In the genomic region with DNA sequence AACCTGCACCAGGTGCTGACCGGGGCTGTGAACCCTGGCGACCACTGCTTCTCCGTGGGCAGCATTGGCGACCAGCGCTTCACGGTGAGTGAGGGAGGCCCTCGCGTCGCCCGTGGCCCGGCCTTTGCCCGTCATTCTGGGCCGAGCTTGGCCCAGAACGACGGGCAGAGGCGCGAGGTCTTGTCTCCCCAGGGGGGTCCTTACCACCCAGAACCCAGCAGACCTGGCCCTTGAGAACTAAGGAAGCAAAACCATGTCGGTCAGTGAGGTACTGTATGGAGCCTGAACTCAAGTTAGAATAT, we compare ENCODE assay signal across 1 cellular context.
TF ChIP-seq lines count a peak whose summit lies in the region.

No MANE protein-coding gene starts in this region.

TF ChIP-seq in HepG2, 621 proteins besides CTCF, POLR2A, EP300 and RAD21 (continued from another document):
- TF ChIP-seq, protein P1, sequence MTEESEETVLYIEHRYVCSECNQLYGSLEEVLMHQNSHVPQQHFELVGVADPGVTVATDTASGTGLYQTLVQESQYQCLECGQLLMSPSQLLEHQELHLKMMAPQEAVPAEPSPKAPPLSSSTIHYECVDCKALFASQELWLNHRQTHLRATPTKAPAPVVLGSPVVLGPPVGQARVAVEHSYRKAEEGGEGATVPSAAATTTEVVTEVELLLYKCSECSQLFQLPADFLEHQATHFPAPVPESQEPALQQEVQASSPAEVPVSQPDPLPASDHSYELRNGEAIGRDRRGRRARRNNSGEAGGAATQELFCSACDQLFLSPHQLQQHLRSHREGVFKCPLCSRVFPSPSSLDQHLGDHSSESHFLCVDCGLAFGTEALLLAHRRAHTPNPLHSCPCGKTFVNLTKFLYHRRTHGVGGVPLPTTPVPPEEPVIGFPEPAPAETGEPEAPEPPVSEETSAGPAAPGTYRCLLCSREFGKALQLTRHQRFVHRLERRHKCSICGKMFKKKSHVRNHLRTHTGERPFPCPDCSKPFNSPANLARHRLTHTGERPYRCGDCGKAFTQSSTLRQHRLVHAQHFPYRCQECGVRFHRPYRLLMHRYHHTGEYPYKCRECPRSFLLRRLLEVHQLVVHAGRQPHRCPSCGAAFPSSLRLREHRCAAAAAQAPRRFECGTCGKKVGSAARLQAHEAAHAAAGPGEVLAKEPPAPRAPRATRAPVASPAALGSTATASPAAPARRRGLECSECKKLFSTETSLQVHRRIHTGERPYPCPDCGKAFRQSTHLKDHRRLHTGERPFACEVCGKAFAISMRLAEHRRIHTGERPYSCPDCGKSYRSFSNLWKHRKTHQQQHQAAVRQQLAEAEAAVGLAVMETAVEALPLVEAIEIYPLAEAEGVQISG (CRISPR knock-in tag; IDR thresholded peaks at IDR 0.05), result no peak
- TF ChIP-seq ZNF703 (CRISPR knock-in tag; IDR thresholded peaks at IDR 0.05; ENCODE audit: borderline replicate concordance) (0 out of 2 replicates have a peak, but pooled peaks have one; percentile 10), HIVEP1 (CRISPR knock-in tag; IDR thresholded peaks at IDR 0.05) (no peak), FOXA3 (CRISPR knock-in tag; IDR thresholded peaks at IDR 0.05) (no peak), TCF12 (IDR thresholded peaks at IDR 0.05) (no peak), TCF12 (CRISPR knock-in tag; IDR thresholded peaks at IDR 0.05) (0 out of 2 replicates have a peak, but pooled peaks have one; percentile 7), ZBTB7B (CRISPR knock-in tag; IDR thresholded peaks at IDR 0.05) (no peak), KAT8 (CRISPR knock-in tag; IDR thresholded peaks at IDR 0.05) (no peak), ZMYM2 (CRISPR knock-in tag; IDR thresholded peaks at IDR 0.05) (0 out of 2 replicates have a peak, but pooled peaks have one; percentile 11), ZNF224 (CRISPR knock-in tag; IDR thresholded peaks at IDR 0.05) (0 out of 2 replicates have a peak, but pooled peaks have one; percentile 54), RXRB (CRISPR knock-in tag; IDR thresholded peaks at IDR 0.05; ENCODE audit: borderline replicate concordance) (no peak)
- TF ChIP-seq, protein P2, sequence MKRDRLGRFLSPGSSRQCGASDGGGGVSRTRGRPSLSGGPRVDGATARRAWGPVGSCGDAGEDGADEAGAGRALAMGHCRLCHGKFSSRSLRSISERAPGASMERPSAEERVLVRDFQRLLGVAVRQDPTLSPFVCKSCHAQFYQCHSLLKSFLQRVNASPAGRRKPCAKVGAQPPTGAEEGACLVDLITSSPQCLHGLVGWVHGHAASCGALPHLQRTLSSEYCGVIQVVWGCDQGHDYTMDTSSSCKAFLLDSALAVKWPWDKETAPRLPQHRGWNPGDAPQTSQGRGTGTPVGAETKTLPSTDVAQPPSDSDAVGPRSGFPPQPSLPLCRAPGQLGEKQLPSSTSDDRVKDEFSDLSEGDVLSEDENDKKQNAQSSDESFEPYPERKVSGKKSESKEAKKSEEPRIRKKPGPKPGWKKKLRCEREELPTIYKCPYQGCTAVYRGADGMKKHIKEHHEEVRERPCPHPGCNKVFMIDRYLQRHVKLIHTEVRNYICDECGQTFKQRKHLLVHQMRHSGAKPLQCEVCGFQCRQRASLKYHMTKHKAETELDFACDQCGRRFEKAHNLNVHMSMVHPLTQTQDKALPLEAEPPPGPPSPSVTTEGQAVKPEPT (CRISPR knock-in tag; IDR thresholded peaks at IDR 0.05; ENCODE audit: low read depth), result no peak
- TF ChIP-seq, protein P3, sequence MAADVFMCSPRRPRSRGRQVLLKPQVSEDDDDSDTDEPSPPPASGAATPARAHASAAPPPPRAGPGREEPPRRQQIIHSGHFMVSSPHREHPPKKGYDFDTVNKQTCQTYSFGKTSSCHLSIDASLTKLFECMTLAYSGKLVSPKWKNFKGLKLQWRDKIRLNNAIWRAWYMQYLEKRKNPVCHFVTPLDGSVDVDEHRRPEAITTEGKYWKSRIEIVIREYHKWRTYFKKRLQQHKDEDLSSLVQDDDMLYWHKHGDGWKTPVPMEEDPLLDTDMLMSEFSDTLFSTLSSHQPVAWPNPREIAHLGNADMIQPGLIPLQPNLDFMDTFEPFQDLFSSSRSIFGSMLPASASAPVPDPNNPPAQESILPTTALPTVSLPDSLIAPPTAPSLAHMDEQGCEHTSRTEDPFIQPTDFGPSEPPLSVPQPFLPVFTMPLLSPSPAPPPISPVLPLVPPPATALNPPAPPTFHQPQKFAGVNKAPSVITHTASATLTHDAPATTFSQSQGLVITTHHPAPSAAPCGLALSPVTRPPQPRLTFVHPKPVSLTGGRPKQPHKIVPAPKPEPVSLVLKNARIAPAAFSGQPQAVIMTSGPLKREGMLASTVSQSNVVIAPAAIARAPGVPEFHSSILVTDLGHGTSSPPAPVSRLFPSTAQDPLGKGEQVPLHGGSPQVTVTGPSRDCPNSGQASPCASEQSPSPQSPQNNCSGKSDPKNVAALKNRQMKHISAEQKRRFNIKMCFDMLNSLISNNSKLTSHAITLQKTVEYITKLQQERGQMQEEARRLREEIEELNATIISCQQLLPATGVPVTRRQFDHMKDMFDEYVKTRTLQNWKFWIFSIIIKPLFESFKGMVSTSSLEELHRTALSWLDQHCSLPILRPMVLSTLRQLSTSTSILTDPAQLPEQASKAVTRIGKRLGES (CRISPR knock-in tag; IDR thresholded peaks at IDR 0.05; ENCODE audit: borderline replicate concordance), result no peak
- TF ChIP-seq, protein P4, sequence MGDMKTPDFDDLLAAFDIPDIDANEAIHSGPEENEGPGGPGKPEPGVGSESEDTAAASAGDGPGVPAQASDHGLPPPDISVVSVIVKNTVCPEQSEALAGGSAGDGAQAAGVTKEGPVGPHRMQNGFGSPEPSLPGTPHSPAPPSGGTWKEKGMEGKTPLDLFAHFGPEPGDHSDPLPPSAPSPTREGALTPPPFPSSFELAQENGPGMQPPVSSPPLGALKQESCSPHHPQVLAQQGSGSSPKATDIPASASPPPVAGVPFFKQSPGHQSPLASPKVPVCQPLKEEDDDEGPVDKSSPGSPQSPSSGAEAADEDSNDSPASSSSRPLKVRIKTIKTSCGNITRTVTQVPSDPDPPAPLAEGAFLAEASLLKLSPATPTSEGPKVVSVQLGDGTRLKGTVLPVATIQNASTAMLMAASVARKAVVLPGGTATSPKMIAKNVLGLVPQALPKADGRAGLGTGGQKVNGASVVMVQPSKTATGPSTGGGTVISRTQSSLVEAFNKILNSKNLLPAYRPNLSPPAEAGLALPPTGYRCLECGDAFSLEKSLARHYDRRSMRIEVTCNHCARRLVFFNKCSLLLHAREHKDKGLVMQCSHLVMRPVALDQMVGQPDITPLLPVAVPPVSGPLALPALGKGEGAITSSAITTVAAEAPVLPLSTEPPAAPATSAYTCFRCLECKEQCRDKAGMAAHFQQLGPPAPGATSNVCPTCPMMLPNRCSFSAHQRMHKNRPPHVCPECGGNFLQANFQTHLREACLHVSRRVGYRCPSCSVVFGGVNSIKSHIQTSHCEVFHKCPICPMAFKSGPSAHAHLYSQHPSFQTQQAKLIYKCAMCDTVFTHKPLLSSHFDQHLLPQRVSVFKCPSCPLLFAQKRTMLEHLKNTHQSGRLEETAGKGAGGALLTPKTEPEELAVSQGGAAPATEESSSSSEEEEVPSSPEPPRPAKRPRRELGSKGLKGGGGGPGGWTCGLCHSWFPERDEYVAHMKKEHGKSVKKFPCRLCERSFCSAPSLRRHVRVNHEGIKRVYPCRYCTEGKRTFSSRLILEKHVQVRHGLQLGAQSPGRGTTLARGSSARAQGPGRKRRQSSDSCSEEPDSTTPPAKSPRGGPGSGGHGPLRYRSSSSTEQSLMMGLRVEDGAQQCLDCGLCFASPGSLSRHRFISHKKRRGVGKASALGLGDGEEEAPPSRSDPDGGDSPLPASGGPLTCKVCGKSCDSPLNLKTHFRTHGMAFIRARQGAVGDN (CRISPR knock-in tag; IDR thresholded peaks at IDR 0.05), result peak; percentile 47
TF ChIP-seq in HepG2: peak in this region for 8.
